10 cellular contexts compared by ENCODE assay signal in genomic region chr3:62211675-62212429, GRCh38.
DNase-seq lines count a peak whose midpoint lies in the region; TF ChIP-seq lines count a peak whose summit lies in the region.
"Had no signal": no experiment of that assay in that cellular context is flagged by ENCODE, and none has a peak within 500 bp of the region (broad histone marks: within the 10 kb centered on the region; RNA-seq: fewer than 3 reads in every experiment).

No MANE protein-coding gene starts in this region.

- DNase-seq in Ammon's horn (ENCODE audit: low spot score) (peak; percentile 19), HEK293T (ENCODE audit: extremely low spot score) (peak; percentile 31), iPS-NIHi7 (ENCODE audit: extremely low spot score) (peak; percentile 47), medulla oblongata (ENCODE audit: extremely low spot score) (no peak), D341Med (ENCODE audit: low spot score) (no peak), KBM-7 (no peak), NCI-H146 treated with DMSO at 0.1 percent for 48 hours (lab: John Stamatoyannopoulos, UW; ENCODE audit: unreplicated experiment) (no peak)
- DNase-seq: KG1, small intestine had no signal

- H3K27ac ChIP-seq in VCaP, result peak overlapping the region; percentile 77

- CTCF ChIA-PET in HEK293T (lab: Yijun Ruan, JAX), result interaction anchor here (1.3 kb wide), 1 partner anchor 18 kb away, joined by 3 read pairs; no protein-coding TSS in a partner anchor

- POLR2A ChIA-PET in HEK293T (lab: Yijun Ruan, JAX), result no interaction called here

- peak; percentile 61 for TF ChIP-seq CTCF in VCaP (conservative IDR thresholded peaks at IDR 0.05)

- in situ Hi-C loops in KBM-7 (cut with MboI; ENCODE audit: low pct_unique_long_range_greater_than_20kb, low sequenced_read_pairs), result loop anchor here (25.0 kb wide), 1 partner anchor 350 kb away; no protein-coding TSS in a partner anchor

TF ChIP-seq in HEK293T, 16 proteins besides CTCF, POLR2A, EP300 and RAD21:
- no peak for TF ChIP-seq NFRKB (IDR thresholded peaks at IDR 0.05)
- no peak for TF ChIP-seq FOXA1 (IDR thresholded peaks at IDR 0.05)
- no peak for TF ChIP-seq CTBP1 (IDR thresholded peaks at IDR 0.05; ENCODE audit: borderline replicate concordance)

Comparison
In these comparisons a context has a peak if more than half of its experiments do, and no peak if none do; other contexts are left out.
1. DNase-seq: peak in Ammon's horn (single experiment), HEK293T (single experiment) and iPS-NIHi7 (single experiment); none in medulla oblongata (single experiment), D341Med (single experiment), KBM-7 (single experiment) and NCI-H146 treated with DMSO at 0.1 percent for 48 hours (single experiment).